12 cellular contexts compared by ENCODE assay signal in the genomic region with DNA sequence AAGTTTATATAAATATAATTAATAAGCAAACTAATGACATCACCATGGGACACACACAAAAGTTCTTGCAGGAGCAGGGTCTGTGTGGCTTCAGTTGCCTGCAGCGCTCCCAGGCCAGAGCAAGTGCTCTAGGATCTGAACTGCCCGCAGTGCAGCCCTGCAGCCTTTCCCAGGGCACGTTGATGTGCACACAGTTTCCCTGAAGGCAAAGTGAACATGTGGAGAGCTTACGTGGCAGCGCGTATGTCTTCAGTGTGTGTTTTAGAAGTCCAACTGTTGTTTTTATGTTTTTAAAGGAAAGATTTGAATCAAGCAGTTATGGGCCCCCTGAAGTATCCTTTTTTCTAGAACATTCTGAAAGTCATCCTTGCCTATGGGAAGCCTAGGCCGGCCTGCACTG. TPM values are rescaled to one million over a fixed set of nuclear protein-coding genes. Genes with fewer than 3 reads are reported as not detected.
DNase-seq lines count a peak whose midpoint lies in the region; ATAC-seq, FAIRE-seq and TF ChIP-seq lines count a peak whose summit lies in the region.
"Had no signal": no experiment of that assay in that cellular context is flagged by ENCODE, and none has a peak within 500 bp of the region (broad histone marks: within the 10 kb centered on the region; RNA-seq: fewer than 3 reads in every experiment).

No MANE protein-coding gene starts in this region.

- H3K9me3 ChIP-seq in HepG2 (ENCODE audit: low read length) = no peaks in the 10 kb centered on the region
- no peaks in the 10 kb centered on the region for H3K9me3 ChIP-seq in right lobe of liver
- no peaks in the 10 kb centered on the region for H3K9me3 ChIP-seq in adipocyte (ENCODE audit: control insufficient read depth, low read length)
- H3K9me3 ChIP-seq in uterus = no peaks in the 10 kb centered on the region
- H3K9me3 ChIP-seq: suprapubic skin had no signal

- peak overlapping the region; percentile 74 to 90 (median 86) for H3K4me3 Mint-ChIP-seq in naive B cell

- H3K27me3 ChIP-seq in HepG2 (ENCODE audit: control insufficient read depth in 1 of 2, insufficient read depth in 2 of 2, low read length in 2 of 2) = no peaks in the 10 kb centered on the region
- H3K27me3 ChIP-seq in right lobe of liver = no peaks in the 10 kb centered on the region
- H3K27me3 ChIP-seq in adipocyte (replicated peaks; ENCODE audit: control insufficient read depth, insufficient read depth, low read length) = peaks cover 12% of the 10 kb centered on the region
- peaks cover 0 to 8% of the 10 kb centered on the region in 2 donors for H3K27me3 ChIP-seq in uterus

- no peak overlapping the region for H3K9ac ChIP-seq in HepG2 (ENCODE audit: insufficient read depth, low read depth, low read length)
- H3K9ac ChIP-seq in adipocyte (ENCODE audit: low read length) = peak overlapping the region; percentile 55

- H3K36me3 Mint-ChIP-seq in naive B cell = peaks cover 6 to 16% of the 10 kb centered on the region in 2 donors

- no peaks in the 10 kb centered on the region for H4K20me1 ChIP-seq in HepG2 (ENCODE audit: insufficient read depth, low read length)

- no peak for ATAC-seq in HepG2
- no peak for ATAC-seq in right lobe of liver
- ATAC-seq in naive B cell (ENCODE audit: low read depth in 2 of 2) = no peak
- ATAC-seq in HG02852 (IDR thresholded peaks at IDR 0.05; ENCODE audit: unreplicated experiment) = no peak
- ATAC-seq in GM18867 (IDR thresholded peaks at IDR 0.05; ENCODE audit: unreplicated experiment) = no peak

- intact Hi-C loops in HepG2 (cut with micrococcal nuclease; ENCODE audit: unreplicated experiment) = no loop called here
- intact Hi-C loops in right lobe of liver (cut with DNase I) = no loop called here
- intact Hi-C loops in uterus (cut with DNase I; ENCODE audit: low total_unique reads) = no loop called here

- H3K36me3 ChIP-seq in HepG2 (replicated peaks in 1 of 2; ENCODE audit: control insufficient read depth in 1 of 2, insufficient read depth in 2 of 2, low read length in 2 of 2) (peaks cover 13 to 28% of the 10 kb centered on the region in 2 experiments; a peak in 3 of 5 replicates), right lobe of liver (peaks cover 0 to 39% (median 17%) of the 10 kb centered on the region in 4 donors), adipocyte (ENCODE audit: control insufficient read depth, insufficient read depth, low read length, severe bottlenecking) (peaks cover 49% of the 10 kb centered on the region), uterus (no peaks in the 10 kb centered on the region)

- TF ChIP-seq RAD21 in HepG2 (CRISPR knock-in tag; IDR thresholded peaks at IDR 0.05) = no peak

- H3K27me3 Mint-ChIP-seq in naive B cell = no peaks in the 10 kb centered on the region

- no peaks in the 10 kb centered on the region for H3K9me3 Mint-ChIP-seq in naive B cell

- no peak for TF ChIP-seq EP300 in HepG2 (IDR thresholded peaks at IDR 0.05; ENCODE audit: low read depth in 2 of 2, low read length in 2 of 2)
- no peak for TF ChIP-seq EP300 in HepG2 (CRISPR knock-in tag; IDR thresholded peaks at IDR 0.05; ENCODE audit: borderline replicate concordance)

- no TSS peak for BruUV-seq in HepG2 (replicated peaks; lab: Mats Ljungman, UMichigan)

- peak overlapping the region in 4 of 6 donors; percentile 56 to 87 (median 69) for H3K27ac Mint-ChIP-seq in naive B cell

- no peak for FAIRE-seq in HepG2 (lab: Jason Lieb, UNC)

- no peak overlapping the region for H3K4me2 ChIP-seq in HepG2 (ENCODE audit: low read depth, low read length)

- in situ Hi-C loops in HepG2 (cut with HindIII; ENCODE audit: extremely low pct_ligation_motif_present, low pct_unique_long_range_greater_than_20kb) = no loop called here

- no peaks in the 10 kb centered on the region for H3K79me2 ChIP-seq in HepG2 (ENCODE audit: insufficient read depth, low read length)

- H3K4me3 ChIP-seq in HepG2 (replicated peaks in 1 of 3; ENCODE audit: insufficient read depth in 1 of 3, low read depth in 2 of 3, low read length in 3 of 3) (no peak overlapping the region), right lobe of liver (no peak overlapping the region), adipocyte (ENCODE audit: low read length) (peak overlapping the region; percentile 81), uterus (no peak overlapping the region)

- TF ChIP-seq CTCF in HepG2 (CRISPR knock-in tag; IDR thresholded peaks at IDR 0.05) (no peak), right lobe of liver (IDR thresholded peaks at IDR 0.05) (no peak), uterus (IDR thresholded peaks at IDR 0.05) (no peak)

- CTCF ChIA-PET in HepG2 (lab: Yijun Ruan, JAX; ENCODE audit: low intra/inter-chr PET ratio, low total read pairs) = no interaction called here

- POLR2A ChIA-PET in HepG2 (lab: Yijun Ruan, JAX) = interaction anchor here (1.0 to 1.3 kb wide), 3 partner anchors 20 to 231 kb away, joined by 3 to 12 read pairs (median 5); a partner anchor contains a TSS

- 98% methylated on average over 6 of the region's 7 CpGs for WGBS in HepG2 (ENCODE audit: low lambda C conversion rate)
- WGBS in right lobe of liver (ENCODE audit: insufficient coverage, low coverage, low lambda C conversion rate, missing lambda C conversion rate) = 80% methylated on average over 7 of the region's 7 CpGs

- DNase-seq in HepG2 (ENCODE audit: low spot score) (no peak), right lobe of liver (no peak), adipocyte (ENCODE audit: low read depth) (no peak), naive B cell (no peak), uterus (no peak), NAMALWA (ENCODE audit: low spot score) (no peak)
- DNase-seq: aorta; MM.1S; stimulated activated CD4-positive, alpha-beta T cell treated with anti-CD3 and anti-CD28 coated beads, Interleukin-4, amount 100 ng/mL, for 1 hour had no signal

- no peak overlapping the region for H2AFZ ChIP-seq in HepG2 (ENCODE audit: low read length)

- peaks cover 32% of the 10 kb centered on the region for H3K4me1 ChIP-seq in HepG2 (ENCODE audit: insufficient read depth, low read length)
- H3K4me1 ChIP-seq in right lobe of liver = peaks cover 0 to 29% (median 10%) of the 10 kb centered on the region in 4 donors
- peaks cover 16% of the 10 kb centered on the region for H3K4me1 ChIP-seq in adipocyte (ENCODE audit: control insufficient read depth, insufficient read depth, low read length)
- H3K4me1 ChIP-seq in uterus = peaks cover 0 to 22% of the 10 kb centered on the region in 2 donors

- H3K27ac ChIP-seq in HepG2 (ENCODE audit: extremely low read length, insufficient read depth, low read length) = no peak overlapping the region
- H3K27ac ChIP-seq in right lobe of liver = no peak overlapping the region
- peak overlapping the region; percentile 36 to 75 for H3K27ac ChIP-seq in uterus

- peaks cover 18 to 28% (median 24%) of the 10 kb centered on the region in 3 donors for H3K4me1 Mint-ChIP-seq in naive B cell

- TF ChIP-seq POLR2A in HepG2 (IDR thresholded peaks at IDR 0.05; ENCODE audit: insufficient read depth in 1 of 2, low read depth in 2 of 2, low read length in 2 of 2) (0 out of 4 replicates have a peak, but pooled peaks of 1 of the 2 experiments have one; percentile 25), right lobe of liver (IDR thresholded peaks at IDR 0.05) (no peak), uterus (IDR thresholded peaks at IDR 0.05) (no peak)

RNA-seq across cellular contexts. Expression of a gene that starts 1.2 kb away (rescaled TPM):
- 4.0 and 4.9 TPM in 2 replicates for total RNA-seq in HepG2 (2016; rRNA removed; fragmentation: Illumina TruSeq; extraction: Trizol)
- total RNA-seq in HepG2 (2016; cell fraction: cytosol; rRNA removed; fragmentation: Illumina TruSeq; extraction: Trizol; ENCODE audit: low read depth) = 1.8 TPM in 2 replicates
- 2.9 and 5.0 TPM in 2 replicates for total RNA-seq in HepG2 (2016; cell fraction: insoluble cytoplasmic fraction; rRNA removed; fragmentation: Illumina TruSeq; extraction: Trizol)
- 4.8 and 6.2 TPM in 2 replicates for total RNA-seq in HepG2 (2016; cell fraction: membrane; rRNA removed; fragmentation: Illumina TruSeq; extraction: Trizol)
- total RNA-seq in HepG2 (2016; cell fraction: nucleus; rRNA removed; fragmentation: Illumina TruSeq; extraction: Trizol) = 3.5 and 3.9 TPM in 2 replicates
- 0.49 and 1.0 TPM in 2 replicates for polyA plus RNA-seq in HepG2 (2011; rRNA removed)
- polyA plus RNA-seq in HepG2 (2011; cell fraction: cytosol; rRNA removed) = 0.56 and 0.79 TPM in 2 replicates
- polyA plus RNA-seq in HepG2 (2011; cell fraction: nucleus; rRNA removed) = 1.9 and 2.2 TPM in 2 replicates
- polyA plus RNA-seq in HepG2 (2012) = 0.59 and 0.70 TPM in 2 replicates
- 1.0 and 1.4 TPM in 2 replicates for polyA plus RNA-seq in HepG2 (2016; cell fraction: cytosol; fragmentation: Illumina TruSeq; extraction: Trizol; ENCODE audit: low read depth)
- 2.7 and 3.5 TPM in 2 replicates for polyA plus RNA-seq in HepG2 (2016; cell fraction: insoluble cytoplasmic fraction; fragmentation: Illumina TruSeq; extraction: Trizol; ENCODE audit: low read depth)
- polyA plus RNA-seq in HepG2 (2016; cell fraction: membrane; fragmentation: Illumina TruSeq; extraction: Trizol; ENCODE audit: low read depth) = 2.7 and 3.4 TPM in 2 replicates
- polyA plus RNA-seq in HepG2 (2016; cell fraction: nucleus; fragmentation: Illumina TruSeq; extraction: Trizol; ENCODE audit: insufficient read depth, low read depth) = 6.7 TPM in 2 replicates
- polyA minus RNA-seq in HepG2 (2011; rRNA and poly(A)+ RNA removed; ENCODE audit: low replicate concordance) = 1.2 and 1.3 TPM in 2 replicates
- polyA minus RNA-seq in HepG2 (2011; cell fraction: cytosol; rRNA and poly(A)+ RNA removed) = 0.59 and 0.79 TPM in 2 replicates
- 1.1 and 1.5 TPM in 2 replicates for polyA minus RNA-seq in HepG2 (2011; cell fraction: nucleus; rRNA and poly(A)+ RNA removed)
- total RNA-seq in right lobe of liver = under 1 TPM in 3 of 6 experiments, not detected in 3; 0.10 to 0.28 (median 0.20) TPM
- 1 to 10 TPM; 1.5 to 3.3 (median 1.8) TPM for polyA plus RNA-seq in naive B cell (ENCODE audit: low read depth in 6 of 6)
- total RNA-seq in uterus = under 1 TPM in 2 of 4 donors, not detected in 2; under 0.01 to 0.35 TPM

RNA-seq across cellular contexts. Expression of a gene that starts 19.7 kb away (rescaled TPM):
- total RNA-seq in HepG2 (2016; rRNA removed; fragmentation: Illumina TruSeq; extraction: Trizol) (30.4 and 31.0 TPM in 2 replicates), right lobe of liver (10 to 100 TPM; 11.1 to 21.7 (median 19.4) TPM), uterus (100 to 1,000 TPM in 1 of 4 donors, 10 to 100 TPM in 3; 16.1 to 108 (median 56.8) TPM)
- total RNA-seq in HepG2 (2016; cell fraction: cytosol; rRNA removed; fragmentation: Illumina TruSeq; extraction: Trizol; ENCODE audit: low read depth) = 6.9 and 8.6 TPM in 2 replicates
- 30.2 and 32.5 TPM in 2 replicates for total RNA-seq in HepG2 (2016; cell fraction: insoluble cytoplasmic fraction; rRNA removed; fragmentation: Illumina TruSeq; extraction: Trizol)
- 14.1 and 16.7 TPM in 2 replicates for total RNA-seq in HepG2 (2016; cell fraction: membrane; rRNA removed; fragmentation: Illumina TruSeq; extraction: Trizol)
- 22.1 and 26.8 TPM in 2 replicates for total RNA-seq in HepG2 (2016; cell fraction: nucleus; rRNA removed; fragmentation: Illumina TruSeq; extraction: Trizol)
- polyA plus RNA-seq in HepG2 (2011; rRNA removed) (20.4 and 21.0 TPM in 2 replicates), naive B cell (ENCODE audit: low read depth in 6 of 6) (100 to 1,000 TPM in 1 of 6 donors, 10 to 100 TPM in 5; 68.1 to 104 (median 91.9) TPM)
- polyA plus RNA-seq in HepG2 (2011; cell fraction: cytosol; rRNA removed) = 18.8 and 20.8 TPM in 2 replicates
- 70.3 and 70.7 TPM in 2 replicates for polyA plus RNA-seq in HepG2 (2011; cell fraction: nucleus; rRNA removed)
- polyA plus RNA-seq in HepG2 (2012) = 24.2 and 26.4 TPM in 2 replicates
- 3.8 and 3.9 TPM in 2 replicates for polyA plus RNA-seq in HepG2 (2016; cell fraction: cytosol; fragmentation: Illumina TruSeq; extraction: Trizol; ENCODE audit: low read depth)
- polyA plus RNA-seq in HepG2 (2016; cell fraction: insoluble cytoplasmic fraction; fragmentation: Illumina TruSeq; extraction: Trizol; ENCODE audit: low read depth) = 40.7 and 49.0 TPM in 2 replicates
- 9.5 and 10.0 TPM in 2 replicates for polyA plus RNA-seq in HepG2 (2016; cell fraction: membrane; fragmentation: Illumina TruSeq; extraction: Trizol; ENCODE audit: low read depth)
- polyA plus RNA-seq in HepG2 (2016; cell fraction: nucleus; fragmentation: Illumina TruSeq; extraction: Trizol; ENCODE audit: insufficient read depth, low read depth) = 56.7 and 57.4 TPM in 2 replicates
- polyA minus RNA-seq in HepG2 (2011; rRNA and poly(A)+ RNA removed; ENCODE audit: low replicate concordance) = 48.9 and 49.9 TPM in 2 replicates
- 18.2 and 18.4 TPM in 2 replicates for polyA minus RNA-seq in HepG2 (2011; cell fraction: cytosol; rRNA and poly(A)+ RNA removed)
- 31.2 and 43.3 TPM in 2 replicates for polyA minus RNA-seq in HepG2 (2011; cell fraction: nucleus; rRNA and poly(A)+ RNA removed)

RNA-seq across cellular contexts. Expression of a gene that starts 29.1 kb away (rescaled TPM):
- total RNA-seq in HepG2 (2016; rRNA removed; fragmentation: Illumina TruSeq; extraction: Trizol) (2.1 and 3.4 TPM in 2 replicates), right lobe of liver (10 to 100 TPM in 4 of 6 experiments, 1 to 10 TPM in 2; 7.5 to 17.5 (median 12.1) TPM), uterus (1 to 10 TPM in 2 of 4 donors, under 1 TPM in 1, not detected in 1; 0.29 to 5.9 (median 5.3) TPM)
- 0.79 and 1.0 TPM in 2 replicates for total RNA-seq in HepG2 (2016; cell fraction: cytosol; rRNA removed; fragmentation: Illumina TruSeq; extraction: Trizol; ENCODE audit: low read depth)
- total RNA-seq in HepG2 (2016; cell fraction: insoluble cytoplasmic fraction; rRNA removed; fragmentation: Illumina TruSeq; extraction: Trizol) = 1.9 TPM in 2 replicates
- total RNA-seq in HepG2 (2016; cell fraction: membrane; rRNA removed; fragmentation: Illumina TruSeq; extraction: Trizol) = 1.5 and 2.2 TPM in 2 replicates
- total RNA-seq in HepG2 (2016; cell fraction: nucleus; rRNA removed; fragmentation: Illumina TruSeq; extraction: Trizol) = 1.3 and 3.5 TPM in 2 replicates
- polyA plus RNA-seq in HepG2 (2011; rRNA removed) (1.2 and 1.9 TPM in 2 replicates), naive B cell (ENCODE audit: low read depth in 6 of 6) (10 to 100 TPM; 10.2 to 35.1 (median 16.2) TPM)
- 0.95 and 0.99 TPM in 2 replicates for polyA plus RNA-seq in HepG2 (2011; cell fraction: cytosol; rRNA removed)
- polyA plus RNA-seq in HepG2 (2011; cell fraction: nucleus; rRNA removed) = 5.9 and 6.0 TPM in 2 replicates
- polyA plus RNA-seq in HepG2 (2012) = 2.0 and 4.1 TPM in 2 replicates
- polyA plus RNA-seq in HepG2 (2016; cell fraction: cytosol; fragmentation: Illumina TruSeq; extraction: Trizol; ENCODE audit: low read depth) = 0.45 and 0.70 TPM in 2 replicates
- polyA plus RNA-seq in HepG2 (2016; cell fraction: insoluble cytoplasmic fraction; fragmentation: Illumina TruSeq; extraction: Trizol; ENCODE audit: low read depth) = 1.3 and 1.6 TPM in 2 replicates
- 1.4 and 1.5 TPM in 2 replicates for polyA plus RNA-seq in HepG2 (2016; cell fraction: membrane; fragmentation: Illumina TruSeq; extraction: Trizol; ENCODE audit: low read depth)
- polyA plus RNA-seq in HepG2 (2016; cell fraction: nucleus; fragmentation: Illumina TruSeq; extraction: Trizol; ENCODE audit: insufficient read depth, low read depth) = 5.6 and 8.8 TPM in 2 replicates
- 1.9 and 7.2 TPM in 2 replicates for polyA minus RNA-seq in HepG2 (2011; rRNA and poly(A)+ RNA removed; ENCODE audit: low replicate concordance)
- 1.4 and 2.5 TPM in 2 replicates for polyA minus RNA-seq in HepG2 (2011; cell fraction: cytosol; rRNA and poly(A)+ RNA removed)
- 1.4 and 2.4 TPM in 2 replicates for polyA minus RNA-seq in HepG2 (2011; cell fraction: nucleus; rRNA and poly(A)+ RNA removed)

RNA-seq across cellular contexts. Expression of a gene that starts 33.1 kb away (rescaled TPM):
- total RNA-seq in HepG2 (2016; rRNA removed; fragmentation: Illumina TruSeq; extraction: Trizol) (18.0 and 20.6 TPM in 2 replicates), right lobe of liver (10 to 100 TPM in 4 of 6 experiments, 1 to 10 TPM in 2; 7.7 to 17.1 (median 14.3) TPM), uterus (100 to 1,000 TPM in 1 of 4 donors, 10 to 100 TPM in 3; 15.9 to 160 (median 41.5) TPM)
- total RNA-seq in HepG2 (2016; cell fraction: cytosol; rRNA removed; fragmentation: Illumina TruSeq; extraction: Trizol; ENCODE audit: low read depth) = 2.2 and 2.9 TPM in 2 replicates
- total RNA-seq in HepG2 (2016; cell fraction: insoluble cytoplasmic fraction; rRNA removed; fragmentation: Illumina TruSeq; extraction: Trizol) = 17.5 and 22.6 TPM in 2 replicates
- total RNA-seq in HepG2 (2016; cell fraction: membrane; rRNA removed; fragmentation: Illumina TruSeq; extraction: Trizol) = 5.3 and 6.3 TPM in 2 replicates
- total RNA-seq in HepG2 (2016; cell fraction: nucleus; rRNA removed; fragmentation: Illumina TruSeq; extraction: Trizol) = 12.4 and 14.6 TPM in 2 replicates
- polyA plus RNA-seq in HepG2 (2011; rRNA removed) (5.8 and 9.4 TPM in 2 replicates), naive B cell (ENCODE audit: low read depth in 6 of 6) (10 to 100 TPM; 45.3 to 64.6 (median 53.8) TPM)
- polyA plus RNA-seq in HepG2 (2011; cell fraction: cytosol; rRNA removed) = 5.9 and 6.7 TPM in 2 replicates
- 26.7 and 32.6 TPM in 2 replicates for polyA plus RNA-seq in HepG2 (2011; cell fraction: nucleus; rRNA removed)
- polyA plus RNA-seq in HepG2 (2012) = 3.5 and 5.2 TPM in 2 replicates
- 2.5 and 2.6 TPM in 2 replicates for polyA plus RNA-seq in HepG2 (2016; cell fraction: cytosol; fragmentation: Illumina TruSeq; extraction: Trizol; ENCODE audit: low read depth)
- 13.5 and 17.1 TPM in 2 replicates for polyA plus RNA-seq in HepG2 (2016; cell fraction: insoluble cytoplasmic fraction; fragmentation: Illumina TruSeq; extraction: Trizol; ENCODE audit: low read depth)
- polyA plus RNA-seq in HepG2 (2016; cell fraction: membrane; fragmentation: Illumina TruSeq; extraction: Trizol; ENCODE audit: low read depth) = 2.8 and 3.8 TPM in 2 replicates
- 21.4 and 24.7 TPM in 2 replicates for polyA plus RNA-seq in HepG2 (2016; cell fraction: nucleus; fragmentation: Illumina TruSeq; extraction: Trizol; ENCODE audit: insufficient read depth, low read depth)
- 22.3 and 24.3 TPM in 2 replicates for polyA minus RNA-seq in HepG2 (2011; rRNA and poly(A)+ RNA removed; ENCODE audit: low replicate concordance)
- polyA minus RNA-seq in HepG2 (2011; cell fraction: cytosol; rRNA and poly(A)+ RNA removed) = 5.4 and 6.2 TPM in 2 replicates
- 6.2 and 11.8 TPM in 2 replicates for polyA minus RNA-seq in HepG2 (2011; cell fraction: nucleus; rRNA and poly(A)+ RNA removed)

RNA-seq across cellular contexts. Expression of a gene that starts 38.7 kb away (rescaled TPM):
- 2.5 and 7.1 TPM in 2 replicates for total RNA-seq in HepG2 (2016; rRNA removed; fragmentation: Illumina TruSeq; extraction: Trizol)
- 5.9 and 6.4 TPM in 2 replicates for total RNA-seq in HepG2 (2016; cell fraction: cytosol; rRNA removed; fragmentation: Illumina TruSeq; extraction: Trizol; ENCODE audit: low read depth)
- total RNA-seq in HepG2 (2016; cell fraction: insoluble cytoplasmic fraction; rRNA removed; fragmentation: Illumina TruSeq; extraction: Trizol) = 4.5 and 5.9 TPM in 2 replicates
- total RNA-seq in HepG2 (2016; cell fraction: membrane; rRNA removed; fragmentation: Illumina TruSeq; extraction: Trizol) = 10.1 and 10.2 TPM in 2 replicates
- total RNA-seq in HepG2 (2016; cell fraction: nucleus; rRNA removed; fragmentation: Illumina TruSeq; extraction: Trizol) = 4.2 and 5.2 TPM in 2 replicates
- polyA plus RNA-seq in HepG2 (2011; rRNA removed) = 2.3 and 4.2 TPM in 2 replicates
- 1.4 and 1.9 TPM in 2 replicates for polyA plus RNA-seq in HepG2 (2011; cell fraction: cytosol; rRNA removed)
- 8.3 and 9.7 TPM in 2 replicates for polyA plus RNA-seq in HepG2 (2011; cell fraction: nucleus; rRNA removed)
- 3.4 and 7.2 TPM in 2 replicates for polyA plus RNA-seq in HepG2 (2012)
- 2.1 and 2.6 TPM in 2 replicates for polyA plus RNA-seq in HepG2 (2016; cell fraction: cytosol; fragmentation: Illumina TruSeq; extraction: Trizol; ENCODE audit: low read depth)
- 3.3 and 4.5 TPM in 2 replicates for polyA plus RNA-seq in HepG2 (2016; cell fraction: insoluble cytoplasmic fraction; fragmentation: Illumina TruSeq; extraction: Trizol; ENCODE audit: low read depth)
- polyA plus RNA-seq in HepG2 (2016; cell fraction: membrane; fragmentation: Illumina TruSeq; extraction: Trizol; ENCODE audit: low read depth) = 4.0 TPM in 2 replicates
- 5.6 and 6.7 TPM in 2 replicates for polyA plus RNA-seq in HepG2 (2016; cell fraction: nucleus; fragmentation: Illumina TruSeq; extraction: Trizol; ENCODE audit: insufficient read depth, low read depth)
- polyA minus RNA-seq in HepG2 (2011; rRNA and poly(A)+ RNA removed; ENCODE audit: low replicate concordance) = 29.3 and 50.7 TPM in 2 replicates
- 3.2 and 5.1 TPM in 2 replicates for polyA minus RNA-seq in HepG2 (2011; cell fraction: cytosol; rRNA and poly(A)+ RNA removed)
- polyA minus RNA-seq in HepG2 (2011; cell fraction: nucleus; rRNA and poly(A)+ RNA removed) = 15.8 and 18.4 TPM in 2 replicates
- 1 to 10 TPM in 4 of 6 experiments, under 1 TPM in 2; 0.55 to 3.4 (median 2.3) TPM for total RNA-seq in right lobe of liver
- under 1 TPM in 1 of 6 donors, not detected in 5; 0.88 TPM for polyA plus RNA-seq in naive B cell (ENCODE audit: low read depth in 6 of 6)
- 10 to 100 TPM in 3 of 4 donors, 1 to 10 TPM in 1; 9.7 to 65.3 (median 33.2) TPM for total RNA-seq in uterus

Comparison
In these comparisons a context has a peak if more than half of its experiments do, and no peak if none do; other contexts are left out.
1. H3K27ac ChIP-seq: peak in uterus (2 of 2); none in HepG2 (single experiment) and right lobe of liver (0 of 3).